Comparison of ENCODE assay signal across 1 cellular context in genomic region chr14:105914738-105915385, GRCh38.
TF ChIP-seq lines count a peak whose summit lies in the region.

No MANE protein-coding gene starts in this region.

TF ChIP-seq in HepG2, 621 proteins besides CTCF, POLR2A, EP300 and RAD21 (continued from another document):
- TF ChIP-seq UBTF (CRISPR knock-in tag; IDR thresholded peaks at IDR 0.05): no peak
- no peak for TF ChIP-seq ATF1 (CRISPR knock-in tag; IDR thresholded peaks at IDR 0.05)
- TF ChIP-seq, protein P1, sequence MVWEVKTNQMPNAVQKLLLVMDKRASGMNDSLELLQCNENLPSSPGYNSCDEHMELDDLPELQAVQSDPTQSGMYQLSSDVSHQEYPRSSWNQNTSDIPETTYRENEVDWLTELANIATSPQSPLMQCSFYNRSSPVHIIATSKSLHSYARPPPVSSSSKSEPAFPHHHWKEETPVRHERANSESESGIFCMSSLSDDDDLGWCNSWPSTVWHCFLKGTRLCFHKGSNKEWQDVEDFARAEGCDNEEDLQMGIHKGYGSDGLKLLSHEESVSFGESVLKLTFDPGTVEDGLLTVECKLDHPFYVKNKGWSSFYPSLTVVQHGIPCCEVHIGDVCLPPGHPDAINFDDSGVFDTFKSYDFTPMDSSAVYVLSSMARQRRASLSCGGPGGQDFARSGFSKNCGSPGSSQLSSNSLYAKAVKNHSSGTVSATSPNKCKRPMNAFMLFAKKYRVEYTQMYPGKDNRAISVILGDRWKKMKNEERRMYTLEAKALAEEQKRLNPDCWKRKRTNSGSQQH (CRISPR knock-in tag; IDR thresholded peaks at IDR 0.05; ENCODE audit: low read depth): no peak
- no peak for TF ChIP-seq SIX1 (CRISPR knock-in tag; IDR thresholded peaks at IDR 0.05; ENCODE audit: borderline replicate concordance)
- no peak for TF ChIP-seq YEATS2 (CRISPR knock-in tag; IDR thresholded peaks at IDR 0.05; ENCODE audit: borderline replicate concordance)
- no peak for TF ChIP-seq ZIK1 (CRISPR knock-in tag; IDR thresholded peaks at IDR 0.05; ENCODE audit: borderline replicate concordance, low read depth)
- TF ChIP-seq, protein P2, sequence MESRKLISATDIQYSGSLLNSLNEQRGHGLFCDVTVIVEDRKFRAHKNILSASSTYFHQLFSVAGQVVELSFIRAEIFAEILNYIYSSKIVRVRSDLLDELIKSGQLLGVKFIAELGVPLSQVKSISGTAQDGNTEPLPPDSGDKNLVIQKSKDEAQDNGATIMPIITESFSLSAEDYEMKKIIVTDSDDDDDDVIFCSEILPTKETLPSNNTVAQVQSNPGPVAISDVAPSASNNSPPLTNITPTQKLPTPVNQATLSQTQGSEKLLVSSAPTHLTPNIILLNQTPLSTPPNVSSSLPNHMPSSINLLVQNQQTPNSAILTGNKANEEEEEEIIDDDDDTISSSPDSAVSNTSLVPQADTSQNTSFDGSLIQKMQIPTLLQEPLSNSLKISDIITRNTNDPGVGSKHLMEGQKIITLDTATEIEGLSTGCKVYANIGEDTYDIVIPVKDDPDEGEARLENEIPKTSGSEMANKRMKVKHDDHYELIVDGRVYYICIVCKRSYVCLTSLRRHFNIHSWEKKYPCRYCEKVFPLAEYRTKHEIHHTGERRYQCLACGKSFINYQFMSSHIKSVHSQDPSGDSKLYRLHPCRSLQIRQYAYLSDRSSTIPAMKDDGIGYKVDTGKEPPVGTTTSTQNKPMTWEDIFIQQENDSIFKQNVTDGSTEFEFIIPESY (CRISPR knock-in tag; IDR thresholded peaks at IDR 0.05): no peak
